11 cellular contexts compared by ENCODE assay signal in genomic region chr2:216590780-216591179, GRCh38. TPM values are rescaled to one million over a fixed set of nuclear protein-coding genes. Genes with fewer than 3 reads are reported as not detected.
DNase-seq lines count a peak whose midpoint lies in the region; TF ChIP-seq lines count a peak whose summit lies in the region.
"Had no signal": no experiment of that assay in that cellular context is flagged by ENCODE, and none has a peak within 500 bp of the region (broad histone marks: within the 10 kb centered on the region; RNA-seq: fewer than 3 reads in every experiment).

No MANE protein-coding gene starts in this region.

- CTCF ChIA-PET in AG04450 (lab: Charles Lee): interaction anchor here (1.3 to 2.0 kb wide), 2 partner anchors 19 to 71 kb away, joined by 3 to 8 read pairs; no protein-coding TSS in a partner anchor

- no peak overlapping the region for H3K27ac ChIP-seq in AG04450 (ENCODE audit: low read depth, low read length)
- H3K27ac ChIP-seq in Karpas-422 (ENCODE audit: low read length): no peak overlapping the region
- H3K27ac ChIP-seq in mesenchymal stem cell (ENCODE audit: low read length, poor library complexity, severe bottlenecking): no peak overlapping the region

- no peak overlapping the region for H3K23ac ChIP-seq in mesenchymal stem cell (ENCODE audit: low read length in 2 of 2)

- POLR2A ChIA-PET in AG04450 (lab: Yijun Ruan, JAX): no interaction called here

- 69% methylated on average over 9 of the region's 9 CpGs for WGBS in mesenchymal stem cell

- H3K4me3 ChIP-seq in AG04450 (ENCODE audit: low read depth, low read length) (no peak overlapping the region), Karpas-422 (ENCODE audit: low read length) (no peak overlapping the region), mesenchymal stem cell (ENCODE audit: insufficient read depth in 1 of 2, low read depth in 1 of 2, low read length in 2 of 2) (no peak overlapping the region)

- H2BK120ac ChIP-seq in mesenchymal stem cell (ENCODE audit: low read depth, low read length): no peak overlapping the region

- H2AK5ac ChIP-seq in mesenchymal stem cell (ENCODE audit: low read length, severe bottlenecking): no peak overlapping the region

- no peaks in the 10 kb centered on the region for H4K20me1 ChIP-seq in Karpas-422 (ENCODE audit: insufficient read depth, low read depth, low read length)

- TF ChIP-seq CTCF in AG04450 (IDR thresholded peaks at IDR 0.05; ENCODE audit: low read depth, low read length): peak; percentile 15; the same call in 1 of the 2 replicates

- no peaks in the 10 kb centered on the region for H3K79me1 ChIP-seq in mesenchymal stem cell (replicated peaks; ENCODE audit: low read length, poor library complexity, severe bottlenecking)

- H2BK12ac ChIP-seq in mesenchymal stem cell (ENCODE audit: low read length in 2 of 2): peak overlapping the region in 1 of 2 experiments; percentile 39

- H4K8ac ChIP-seq in mesenchymal stem cell (ENCODE audit: low read length): no peak overlapping the region

- H3K4me2 ChIP-seq in Karpas-422 (ENCODE audit: low read depth, low read length, poor library complexity, severe bottlenecking): no peak overlapping the region
- no peak overlapping the region for H3K4me2 ChIP-seq in mesenchymal stem cell (ENCODE audit: low read length, poor library complexity, severe bottlenecking)

- H3K9me3 ChIP-seq in AG04450 (ENCODE audit: control insufficient read depth, insufficient read depth, low read length) (no peaks in the 10 kb centered on the region), Karpas-422 (ENCODE audit: low read length) (no peaks in the 10 kb centered on the region), mesenchymal stem cell (ENCODE audit: control insufficient read depth, low read length) (no peaks in the 10 kb centered on the region)

- H3K27me3 ChIP-seq in AG04450 (ENCODE audit: control insufficient read depth, insufficient read depth, low read length): peaks cover 9% of the 10 kb centered on the region
- H3K27me3 ChIP-seq in Karpas-422 (ENCODE audit: low read length): no peaks in the 10 kb centered on the region
- H3K27me3 ChIP-seq in mesenchymal stem cell (ENCODE audit: control insufficient read depth in 1 of 2, insufficient read depth in 1 of 2, low read length in 2 of 2): peaks cover 8 to 54% of the 10 kb centered on the region in 2 experiments

- H2BK15ac ChIP-seq in mesenchymal stem cell (ENCODE audit: low read depth, poor library complexity, severe bottlenecking): no peak overlapping the region

- H3K79me2 ChIP-seq in Karpas-422 (ENCODE audit: low read length): no peaks in the 10 kb centered on the region

- no peaks in the 10 kb centered on the region; the same call in 1 of the 2 replicates for H3K4me1 ChIP-seq in Karpas-422 (ENCODE audit: low read length)
- H3K4me1 ChIP-seq in mesenchymal stem cell (ENCODE audit: control insufficient read depth, insufficient read depth, low read depth, low read length): no peaks in the 10 kb centered on the region

- H4K91ac ChIP-seq in mesenchymal stem cell (ENCODE audit: low read length): no peak overlapping the region

- DNase-seq in AG04450 (ENCODE audit: low read depth, low spot score) (no peak), Karpas-422 (peak; percentile 44), fibroblast of gingiva (ENCODE audit: low read depth) (peak; percentile 67), mesenchymal stem cell (peak; percentile 28), SW480 (ENCODE audit: low spot score) (no peak), epidermal melanocyte (ENCODE audit: insufficient read length, low spot score) (no peak), glomerular visceral epithelial cell (ENCODE audit: extremely low spot score) (no peak), NCI-H146 treated with DMSO at 0.1 percent for 48 hours (lab: John Stamatoyannopoulos, UW; ENCODE audit: unreplicated experiment) (no peak)
- DNase-seq: activated CD4-positive, alpha-beta T cell treated with anti-CD3 and anti-CD28 coated beads, Interleukin-2, amount 10 ng/mL, durations not matched to agents 7 days and 5 days; C1 segment of cervical spinal cord; NCI-H187 treated with DMSO at 0.1 percent for 48 hours had no signal

- H2AFZ ChIP-seq in Karpas-422 (ENCODE audit: low read length): no peak overlapping the region
- no peak overlapping the region for H2AFZ ChIP-seq in mesenchymal stem cell (ENCODE audit: low read depth, low read length)

- no peak overlapping the region for H3K9ac ChIP-seq in Karpas-422 (ENCODE audit: low read length)
- H3K9ac ChIP-seq in mesenchymal stem cell (ENCODE audit: low read length): no peak overlapping the region

- no peaks in the 10 kb centered on the region for H3K36me3 ChIP-seq in Karpas-422 (ENCODE audit: insufficient read depth, low read length)
- no peaks in the 10 kb centered on the region for H3K36me3 ChIP-seq in mesenchymal stem cell (ENCODE audit: control insufficient read depth in 1 of 2, insufficient read depth in 2 of 2, low read depth in 1 of 2, low read length in 2 of 2)

- no peak overlapping the region for H3K4ac ChIP-seq in mesenchymal stem cell (ENCODE audit: low read depth in 1 of 2, low read length in 2 of 2)

- no peak overlapping the region for H3K18ac ChIP-seq in mesenchymal stem cell (ENCODE audit: low read depth in 1 of 2, low read length in 2 of 2)

- no peak overlapping the region for H3K14ac ChIP-seq in mesenchymal stem cell (ENCODE audit: low read length in 2 of 2)

- no peaks in the 10 kb centered on the region for H3K9me2 ChIP-seq in Karpas-422 (replicated peaks; ENCODE audit: insufficient read depth, low read length)

- no peak overlapping the region for H2BK5ac ChIP-seq in mesenchymal stem cell (ENCODE audit: low read depth, low read length, poor library complexity, severe bottlenecking)

RNA-seq across cellular contexts. Expression of gene IGFBP2, which starts 42.4 kb away (rescaled TPM):
- polyA plus RNA-seq in AG04450 (2011; rRNA removed): 25.2 and 41.7 TPM in 2 replicates
- polyA minus RNA-seq in AG04450 (2011; rRNA and poly(A)+ RNA removed): 4.3 and 8.8 TPM in 2 replicates
- total RNA-seq in Karpas-422 (2014; rRNA removed; shearing (Covaris generic); ENCODE audit: low replicate concordance): not detected in 2 replicates
- 285 TPM for polyA plus RNA-seq in mesenchymal stem cell (2013, experiment 1 of 2)
- polyA plus RNA-seq in mesenchymal stem cell (2013, experiment 2 of 2): 282 TPM

Comparison
In these comparisons a context has a peak if more than half of its experiments do, and no peak if none do; other contexts are left out.
1. DNase-seq: peak in Karpas-422 (single experiment), fibroblast of gingiva (single experiment) and mesenchymal stem cell (single experiment); none in AG04450 (single experiment), SW480 (single experiment), epidermal melanocyte (single experiment), glomerular visceral epithelial cell (single experiment) and NCI-H146 treated with DMSO at 0.1 percent for 48 hours (single experiment).